In the genomic region with DNA sequence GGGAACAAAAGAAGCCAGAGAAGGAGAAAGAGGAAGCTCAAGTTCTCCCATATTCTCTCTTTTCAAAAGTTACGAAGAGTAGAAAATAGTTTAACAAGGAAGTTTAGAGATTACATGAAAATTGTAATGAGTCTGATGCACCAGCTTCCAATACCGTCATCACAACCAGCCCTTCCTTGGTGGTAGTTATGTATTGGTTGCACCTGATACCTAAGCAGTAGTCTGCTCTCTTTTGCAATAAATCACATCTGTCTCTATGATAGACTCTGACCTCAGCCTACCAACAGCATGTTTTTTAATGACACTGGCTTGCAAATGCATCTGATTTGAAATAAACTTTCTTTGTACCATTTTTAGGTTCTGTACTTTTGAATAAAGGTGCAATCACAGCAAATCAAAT, we compare ENCODE assay signal across 19 cellular contexts.
A peak's percentile ranks its signal among the peaks of the same experiment; 100 is the strongest.
DNase-seq lines count a peak whose midpoint lies in the region; ATAC-seq, FAIRE-seq and TF ChIP-seq lines count a peak whose summit lies in the region.
"Had no signal": no experiment of that assay in that cellular context is flagged by ENCODE, and none has a peak within 500 bp of the region (broad histone marks: within the 10 kb centered on the region; RNA-seq: fewer than 3 reads in every experiment).

No MANE protein-coding gene starts in this region.

- no peaks in the 10 kb centered on the region for H3K9me3 Mint-ChIP-seq in type B pancreatic cell

- H3K9me3 ChIP-seq in right lobe of liver = no peaks in the 10 kb centered on the region
- no peaks in the 10 kb centered on the region for H3K9me3 ChIP-seq in HepG2 (ENCODE audit: low read length)
- no peaks in the 10 kb centered on the region for H3K9me3 ChIP-seq in mucosa of descending colon
- H3K9me3 ChIP-seq: BLaER1, Caco-2, HAP-1 had no signal

- H4K20me1 ChIP-seq in HepG2 (ENCODE audit: insufficient read depth, low read length) = no peaks in the 10 kb centered on the region
- H4K20me1 ChIP-seq: BLaER1 had no signal

- H3K27me3 ChIP-seq in right lobe of liver (no peaks in the 10 kb centered on the region), HepG2 (ENCODE audit: control insufficient read depth in 1 of 2, insufficient read depth in 2 of 2, low read length in 2 of 2) (no peaks in the 10 kb centered on the region)
- H3K27me3 ChIP-seq: BLaER1 had no signal

- no peak overlapping the region for H3K4me2 ChIP-seq in HepG2 (ENCODE audit: low read depth, low read length)
- H3K4me2 ChIP-seq: BLaER1 had no signal

- CTCF ChIA-PET in HepG2 (lab: Yijun Ruan, JAX; ENCODE audit: low intra/inter-chr PET ratio, low total read pairs) = no interaction called here

- 71% methylated on average over 2 of the region's 2 CpGs for WGBS in right lobe of liver (ENCODE audit: insufficient coverage, low coverage, low lambda C conversion rate, missing lambda C conversion rate)
- 49% methylated on average over 2 of the region's 2 CpGs for WGBS in HepG2 (ENCODE audit: low lambda C conversion rate)

- POLR2A ChIA-PET in HepG2 (lab: Yijun Ruan, JAX) = no interaction called here

- TF ChIP-seq POLR2A in right lobe of liver (IDR thresholded peaks at IDR 0.05) = no peak
- TF ChIP-seq POLR2A in HepG2 (IDR thresholded peaks at IDR 0.05; ENCODE audit: insufficient read depth in 1 of 2, low read depth in 2 of 2, low read length in 2 of 2) = no peak

- no peaks in the 10 kb centered on the region for H3K4me1 Mint-ChIP-seq in type B pancreatic cell (ENCODE audit: unreplicated experiment)
- H3K4me1 Mint-ChIP-seq: CD8-positive, alpha-beta memory T cell had no signal

- DNase-seq in right lobe of liver (no peak), HepG2 (ENCODE audit: low spot score) (no peak), epithelial cell of proximal tubule (ENCODE audit: low read depth) (peak; percentile 4), mucosa of descending colon (no peak), type B pancreatic cell (ENCODE audit: extremely low spot score, unreplicated experiment) (no peak), pons (ENCODE audit: low spot score) (no peak)
- no peak for DNase-seq in activated CD4-positive, alpha-beta T cell treated with anti-CD3 and anti-CD28 coated beads for 48 hours
- DNase-seq: 8988T; AML-193; CD8-positive, alpha-beta memory T cell; DND-41; GDM1; GOT3 had no signal

- TF ChIP-seq CTCF in right lobe of liver (IDR thresholded peaks at IDR 0.05) (no peak), HepG2 (CRISPR knock-in tag; IDR thresholded peaks at IDR 0.05) (no peak), epithelial cell of proximal tubule (conservative IDR thresholded peaks at IDR 0.05; ENCODE audit: low read depth, low read length) (no peak), mucosa of descending colon (IDR thresholded peaks at IDR 0.05) (no peak), type B pancreatic cell (conservative IDR thresholded peaks at IDR 0.05) (no peak)

- H3K36me3 ChIP-seq in right lobe of liver = no peaks in the 10 kb centered on the region
- H3K36me3 ChIP-seq in HepG2 (replicated peaks in 1 of 2; ENCODE audit: control insufficient read depth in 1 of 2, insufficient read depth in 2 of 2, low read length in 2 of 2) = no peaks in the 10 kb centered on the region
- H3K36me3 ChIP-seq in mucosa of descending colon (ENCODE audit: low read depth) = no peaks in the 10 kb centered on the region
- H3K36me3 ChIP-seq: BLaER1, HAP-1 had no signal

- in situ Hi-C loops in HepG2 (cut with HindIII; ENCODE audit: extremely low pct_ligation_motif_present, low pct_unique_long_range_greater_than_20kb) = no loop called here

- H3K27ac ChIP-seq in right lobe of liver = no peak overlapping the region
- H3K27ac ChIP-seq in HepG2 (ENCODE audit: extremely low read length, insufficient read depth, low read length) = no peak overlapping the region
- H3K27ac ChIP-seq: BLaER1 had no signal

- intact Hi-C loops in right lobe of liver (cut with DNase I) (no loop called here), HepG2 (cut with micrococcal nuclease; ENCODE audit: unreplicated experiment) (no loop called here), mucosa of descending colon (cut with DNase I, micrococcal nuclease) (no loop called here)

- H3K4me1 ChIP-seq in right lobe of liver (peaks cover 0 to 5% (median 0%) of the 10 kb centered on the region in 4 donors), HepG2 (ENCODE audit: insufficient read depth, low read length) (no peaks in the 10 kb centered on the region), mucosa of descending colon (ENCODE audit: low read depth) (no peaks in the 10 kb centered on the region)
- H3K4me1 ChIP-seq: BLaER1, HAP-1 had no signal

- H2AFZ ChIP-seq in HepG2 (ENCODE audit: low read length) = no peak overlapping the region

- ATAC-seq in right lobe of liver (peak; percentile 43 to 73 (median 53)), HepG2 (no peak), mucosa of descending colon (peak; percentile 43), GM18870 (IDR thresholded peaks at IDR 0.05; ENCODE audit: unreplicated experiment) (no peak)

- H3K79me2 ChIP-seq in HepG2 (ENCODE audit: insufficient read depth, low read length) = no peaks in the 10 kb centered on the region

- BruUV-seq in HepG2 (replicated peaks; lab: Mats Ljungman, UMichigan) = no TSS peak

- H3K27me3 Mint-ChIP-seq in type B pancreatic cell = no peaks in the 10 kb centered on the region
- H3K27me3 Mint-ChIP-seq: CD8-positive, alpha-beta memory T cell had no signal

- TF ChIP-seq EP300 in HepG2 (IDR thresholded peaks at IDR 0.05; ENCODE audit: low read depth in 2 of 2, low read length in 2 of 2) (no peak), HepG2 (CRISPR knock-in tag; IDR thresholded peaks at IDR 0.05; ENCODE audit: borderline replicate concordance) (no peak)

- H3K9ac ChIP-seq in HepG2 (ENCODE audit: insufficient read depth, low read depth, low read length) = no peak overlapping the region
- H3K9ac ChIP-seq: BLaER1 had no signal

- H3K27ac Mint-ChIP-seq in type B pancreatic cell = peak overlapping the region; percentile 2
- H3K27ac Mint-ChIP-seq: CD8-positive, alpha-beta memory T cell had no signal

- H3K4me3 ChIP-seq in right lobe of liver (no peak overlapping the region), HepG2 (replicated peaks in 1 of 3; ENCODE audit: insufficient read depth in 1 of 3, low read depth in 2 of 3, low read length in 3 of 3) (no peak overlapping the region), epithelial cell of proximal tubule (ENCODE audit: low read depth, low read length) (no peak overlapping the region), mucosa of descending colon (no peak overlapping the region)
- H3K4me3 ChIP-seq: BLaER1, HAP-1 had no signal

- FAIRE-seq in HepG2 (lab: Jason Lieb, UNC) = no peak
- FAIRE-seq: GM12892, GM19239 had no signal

- no peaks in the 10 kb centered on the region for H3K36me3 Mint-ChIP-seq in type B pancreatic cell
- H3K36me3 Mint-ChIP-seq: CD8-positive, alpha-beta memory T cell had no signal

- TF ChIP-seq RAD21 in HepG2 (CRISPR knock-in tag; IDR thresholded peaks at IDR 0.05) = no peak

- H3K4me3 Mint-ChIP-seq in type B pancreatic cell = no peak overlapping the region
- H3K4me3 Mint-ChIP-seq: CD8-positive, alpha-beta memory T cell had no signal

TF ChIP-seq in HepG2, 621 proteins besides CTCF, POLR2A, EP300 and RAD21:
- no peak for TF ChIP-seq ZKSCAN8 (CRISPR knock-in tag; IDR thresholded peaks at IDR 0.05; ENCODE audit: borderline replicate concordance)

Comparison
In these comparisons a context has a peak if more than half of its experiments do, and no peak if none do; other contexts are left out.
1. ATAC-seq: peak in right lobe of liver (4 of 4) and mucosa of descending colon (single experiment); none in HepG2 (single experiment) and GM18870 (single experiment).